ENCODE assay signal across 13 cellular contexts in genomic region chr10:71246591-71247143, GRCh38. TPM values are rescaled to one million over a fixed set of nuclear protein-coding genes. Genes with fewer than 3 reads are reported as not detected.
DNase-seq lines count a peak whose midpoint lies in the region; ATAC-seq, FAIRE-seq and TF ChIP-seq lines count a peak whose summit lies in the region.
"Had no signal": no experiment of that assay in that cellular context is flagged by ENCODE, and none has a peak within 500 bp of the region (broad histone marks: within the 10 kb centered on the region; RNA-seq: fewer than 3 reads in every experiment).

No MANE protein-coding gene starts in this region.

- H3K9ac ChIP-seq in rectal smooth muscle tissue (ENCODE audit: low read length): peak overlapping the region; percentile 18

- peaks cover 0 to 69% (median 11%) of the 10 kb centered on the region in 4 donors for H3K4me1 ChIP-seq in Peyer's patch
- H3K4me1 ChIP-seq in esophagus squamous epithelium: peaks cover 61 to 100% (median 76%) of the 10 kb centered on the region in 3 donors
- H3K4me1 ChIP-seq in rectal smooth muscle tissue (ENCODE audit: control insufficient read depth, insufficient read depth, low read length): peaks cover 7% of the 10 kb centered on the region

- TF ChIP-seq CTCF in Peyer's patch (IDR thresholded peaks at IDR 0.05): no peak
- TF ChIP-seq CTCF in esophagus squamous epithelium (IDR thresholded peaks at IDR 0.05): no peak

- DNase-seq in HTR-8/SVneo (ENCODE audit: insufficient read length, low spot score) (peak; percentile 30), Peyer's patch (peak in 2 of 3 donors; percentile 88 to 92), esophagus squamous epithelium (lab: John Stamatoyannopoulos, UW) (no peak), dedifferentiated amniotic fluid mesenchymal stem cell (ENCODE audit: extremely low spot score) (no peak), activated gamma-delta T cell treated with Interleukin-2 at 50 U/mL for 16 hours (no peak)
- DNase-seq in activated CD4-positive, alpha-beta T cell treated with anti-CD3 and anti-CD28 coated beads, Interleukin-2, amount 50 U/mL, for 1 hour: no peak
- DNase-seq: activated CD8-positive, alpha-beta memory T cell treated with anti-CD3 and anti-CD28 coated beads, Interleukin-2, amount 10 ng/mL, durations not matched to agents 7 days and 5 days; DMS53; Karpas-422; stimulated activated CD4-positive, alpha-beta T cell treated with anti-CD3 and anti-CD28 coated beads, Interleukin-4, amount 100 ng/mL, for 1 hour; T-cell had no signal

- H3K36me3 ChIP-seq in Peyer's patch: no peaks in the 10 kb centered on the region
- H3K36me3 ChIP-seq in esophagus squamous epithelium: no peaks in the 10 kb centered on the region
- no peaks in the 10 kb centered on the region for H3K36me3 ChIP-seq in rectal smooth muscle tissue (ENCODE audit: control insufficient read depth, insufficient read depth, low read length)

- H3K27ac ChIP-seq in Peyer's patch (peak overlapping the region in 3 of 4 donors; percentile 79 to 95 (median 92)), esophagus squamous epithelium (peak overlapping the region; percentile 85 to 90 (median 87)), rectal smooth muscle tissue (ENCODE audit: low read depth, low read length) (no peak overlapping the region)

- H3K27me3 ChIP-seq in Peyer's patch (no peaks in the 10 kb centered on the region), esophagus squamous epithelium (no peaks in the 10 kb centered on the region), rectal smooth muscle tissue (ENCODE audit: control insufficient read depth, insufficient read depth, low read length) (no peaks in the 10 kb centered on the region)

- intact Hi-C loops in esophagus squamous epithelium (cut with DNase I): no loop called here

- H3K4me3 ChIP-seq in Peyer's patch: no peak overlapping the region
- H3K4me3 ChIP-seq in esophagus squamous epithelium: no peak overlapping the region
- H3K4me3 ChIP-seq in rectal smooth muscle tissue (ENCODE audit: low read length): no peak overlapping the region

- ATAC-seq in HG02588 (IDR thresholded peaks at IDR 0.05; ENCODE audit: unreplicated experiment): no peak
- ATAC-seq: activated CD8-positive, alpha-beta memory T cell treated with anti-CD3 and anti-CD28 coated beads, Interleukin-2, amount 10 ng/mL, durations not matched to agents 7 days and 5 days; T-cell had no signal

- FAIRE-seq in HTR-8/SVneo (lab: Jason Lieb, UNC): no peak

- TF ChIP-seq POLR2A in Peyer's patch (IDR thresholded peaks at IDR 0.05): peak; percentile 79 to 95
- peak in 3 of 4 donors; percentile 31 to 50 (median 40) for TF ChIP-seq POLR2A in esophagus squamous epithelium (IDR thresholded peaks at IDR 0.05)

- H3K9me3 ChIP-seq in Peyer's patch: no peaks in the 10 kb centered on the region
- H3K9me3 ChIP-seq in esophagus squamous epithelium: no peaks in the 10 kb centered on the region

- WGBS in esophagus squamous epithelium, 2 donors: 28 to 32% methylated on average over 8 to 10 of the region's 11 CpGs

RNA-seq across cellular contexts. Expression of gene UNC5B, which starts 34.3 kb away (rescaled TPM):
- total RNA-seq in Peyer's patch (10 to 100 TPM in 3 of 4 donors, 1 to 10 TPM in 1; 5.0 to 52.5 (median 39.1) TPM), esophagus squamous epithelium (10 to 100 TPM; 18.9 to 48.1 (median 28.4) TPM)

Comparison
In these comparisons a context has a peak if more than half of its experiments do, and no peak if none do; other contexts are left out.
1. DNase-seq: peak in HTR-8/SVneo (single experiment) and Peyer's patch (2 of 3); none in esophagus squamous epithelium (single experiment), dedifferentiated amniotic fluid mesenchymal stem cell (single experiment), activated CD4-positive, alpha-beta T cell treated with anti-CD3 and anti-CD28 coated beads, Interleukin-2, amount 50 U/mL, for 1 hour (single experiment) and activated gamma-delta T cell treated with Interleukin-2 at 50 U/mL for 16 hours (single experiment).